Comparison of ENCODE assay signal across 27 cellular contexts in genomic region chr1:152972196-152972886, GRCh38. TPM values are rescaled to one million over a fixed set of nuclear protein-coding genes. Genes with fewer than 3 reads are reported as not detected.
"Had no signal": no experiment of that assay in that cellular context is flagged by ENCODE, and none has a peak within 500 bp of the region (broad histone marks: within the 10 kb centered on the region; RNA-seq: fewer than 3 reads in every experiment).

No MANE protein-coding gene starts in this region.

- H3K27me3 ChIP-seq: MG63 had no signal

- DNase-seq: activated CD4-positive, alpha-beta memory T cell treated with anti-CD3 and anti-CD28 coated beads for 36 hours; activated CD4-positive, alpha-beta T cell treated with anti-CD3 and anti-CD28 coated beads, Interleukin-2, amount 10 ng/mL, durations not matched to agents 7 days and 5 days; activated CD4-positive, CD25-positive, alpha-beta regulatory T cell; activated gamma-delta T cell; activated naive CD4-positive, alpha-beta T cell treated with anti-CD3 and anti-CD28 coated beads for 36 hours; activated T-cell treated with anti-CD3 and anti-CD28 coated beads for 4 hours; activated T-cell treated with anti-CD3 and anti-CD28 coated beads, Interleukin-2, amount 50 U/mL, for 48 hours; amygdala; MG63; MV-4-11; NCI-H1092 treated with DMSO at 0.1 percent for 48 hours; NCI-H1436; NCI-H1694 treated with DMSO at 0.1 percent for 48 hours; NCI-H2029 treated with DMSO at 0.1 percent for 48 hours; NCI-H446; NCI-H524; PC-9; T-helper 1 cell had no signal

- H2AFZ ChIP-seq: PC-9 had no signal

- H3K27ac ChIP-seq: KMS-11, PC-9, SK-N-MC, VCaP had no signal

- ATAC-seq: activated T-helper 17 cell treated with anti-CD3 and anti-CD28 coated beads, Interleukin-2, amount 50 U/mL, for 72 hours; Right ventricle myocardium inferior had no signal

- H3K4me2 ChIP-seq: KMS-11, PC-9 had no signal

- FAIRE-seq: astrocyte had no signal

- H3K4me3 ChIP-seq: MG63, PC-9, SK-N-MC had no signal

- H3K36me3 ChIP-seq: MG63 had no signal

- H3K9ac ChIP-seq: KMS-11 had no signal

- H3K9me3 ChIP-seq: MG63 had no signal

RNA-seq across cellular contexts. Expression of gene SPRR4, which starts 1.9 kb away (rescaled TPM):
- total RNA-seq: activated CD4-positive, alpha-beta memory T cell treated with anti-CD3 and anti-CD28 coated beads for 36 hours; activated CD4-positive, alpha-beta T cell treated with anti-CD3 and anti-CD28 coated beads, Interleukin-2, amount 10 ng/mL, durations not matched to agents 7 days and 5 days; activated CD8-positive, alpha-beta memory T cell treated with anti-CD3 and anti-CD28 coated beads for 36 hours; activated naive CD4-positive, alpha-beta T cell treated with anti-CD3 and anti-CD28 coated beads for 36 hours; activated T-helper 17 cell treated with anti-CD3 and anti-CD28 coated beads, Interleukin-2, amount 50 U/mL, for 72 hours; astrocyte; cardiac septum; PC-9; Right ventricle myocardium inferior; T-helper 2 cell treated with Interferon-gamma antibody and Interleukin-4, amounts not matched to agents 100 ng/mL and 5 ng/mL, for 36 hours had no signal

RNA-seq across cellular contexts. Expression of gene SPRR1A, which starts 11.5 kb away (rescaled TPM):
- total RNA-seq: activated CD4-positive, alpha-beta memory T cell treated with anti-CD3 and anti-CD28 coated beads for 36 hours; activated CD4-positive, alpha-beta T cell treated with anti-CD3 and anti-CD28 coated beads, Interleukin-2, amount 10 ng/mL, durations not matched to agents 7 days and 5 days; activated CD8-positive, alpha-beta memory T cell treated with anti-CD3 and anti-CD28 coated beads for 36 hours; activated naive CD4-positive, alpha-beta T cell treated with anti-CD3 and anti-CD28 coated beads for 36 hours; activated T-helper 17 cell treated with anti-CD3 and anti-CD28 coated beads, Interleukin-2, amount 50 U/mL, for 72 hours; astrocyte; cardiac septum; PC-9; Right ventricle myocardium inferior; T-helper 2 cell treated with Interferon-gamma antibody and Interleukin-4, amounts not matched to agents 100 ng/mL and 5 ng/mL, for 36 hours had no signal

RNA-seq across cellular contexts. Expression of gene SPRR5, which starts 25.3 kb away (rescaled TPM):
- total RNA-seq: activated CD4-positive, alpha-beta memory T cell treated with anti-CD3 and anti-CD28 coated beads for 36 hours; activated CD4-positive, alpha-beta T cell treated with anti-CD3 and anti-CD28 coated beads, Interleukin-2, amount 10 ng/mL, durations not matched to agents 7 days and 5 days; activated CD8-positive, alpha-beta memory T cell treated with anti-CD3 and anti-CD28 coated beads for 36 hours; activated naive CD4-positive, alpha-beta T cell treated with anti-CD3 and anti-CD28 coated beads for 36 hours; activated T-helper 17 cell treated with anti-CD3 and anti-CD28 coated beads, Interleukin-2, amount 50 U/mL, for 72 hours; astrocyte; cardiac septum; PC-9; Right ventricle myocardium inferior; T-helper 2 cell treated with Interferon-gamma antibody and Interleukin-4, amounts not matched to agents 100 ng/mL and 5 ng/mL, for 36 hours had no signal

RNA-seq across cellular contexts. Expression of gene SPRR3, which starts 29.2 kb away (rescaled TPM):
- total RNA-seq: activated CD4-positive, alpha-beta memory T cell treated with anti-CD3 and anti-CD28 coated beads for 36 hours; activated CD4-positive, alpha-beta T cell treated with anti-CD3 and anti-CD28 coated beads, Interleukin-2, amount 10 ng/mL, durations not matched to agents 7 days and 5 days; activated CD8-positive, alpha-beta memory T cell treated with anti-CD3 and anti-CD28 coated beads for 36 hours; activated naive CD4-positive, alpha-beta T cell treated with anti-CD3 and anti-CD28 coated beads for 36 hours; activated T-helper 17 cell treated with anti-CD3 and anti-CD28 coated beads, Interleukin-2, amount 50 U/mL, for 72 hours; cardiac septum; Right ventricle myocardium inferior; T-helper 2 cell treated with Interferon-gamma antibody and Interleukin-4, amounts not matched to agents 100 ng/mL and 5 ng/mL, for 36 hours had no signal

RNA-seq across cellular contexts. Expression of gene SPRR1B, which starts 58.7 kb away (rescaled TPM):
- total RNA-seq: activated CD4-positive, alpha-beta memory T cell treated with anti-CD3 and anti-CD28 coated beads for 36 hours; activated CD4-positive, alpha-beta T cell treated with anti-CD3 and anti-CD28 coated beads, Interleukin-2, amount 10 ng/mL, durations not matched to agents 7 days and 5 days; activated CD8-positive, alpha-beta memory T cell treated with anti-CD3 and anti-CD28 coated beads for 36 hours; activated naive CD4-positive, alpha-beta T cell treated with anti-CD3 and anti-CD28 coated beads for 36 hours; activated T-helper 17 cell treated with anti-CD3 and anti-CD28 coated beads, Interleukin-2, amount 50 U/mL, for 72 hours; cardiac septum; PC-9; Right ventricle myocardium inferior; T-helper 2 cell treated with Interferon-gamma antibody and Interleukin-4, amounts not matched to agents 100 ng/mL and 5 ng/mL, for 36 hours had no signal
